In genomic region chr2:48508461-48509124, GRCh38 we compare ENCODE assay signal across 8 cellular contexts. TPM values are rescaled to one million over a fixed set of nuclear protein-coding genes. Genes with fewer than 3 reads are reported as not detected.
DNase-seq lines count a peak whose midpoint lies in the region; ATAC-seq and TF ChIP-seq lines count a peak whose summit lies in the region.

No MANE protein-coding gene starts in this region.

- TF ChIP-seq CTCF in activated CD8-positive, alpha-beta T cell treated with anti-CD3 and anti-CD28 coated beads for 36 hours (IDR thresholded peaks at IDR 0.05) = no peak
- TF ChIP-seq CTCF in hepatocyte (IDR thresholded peaks at IDR 0.05; ENCODE audit: poor library complexity) (no peak), stomach (IDR thresholded peaks at IDR 0.05) (no peak)

- H3K4me3 ChIP-seq in hepatocyte (no peak overlapping the region), stomach (no peak overlapping the region)

- H3K36me3 ChIP-seq in hepatocyte (replicated peaks; ENCODE audit: insufficient read depth, low read depth) (no peaks in the 10 kb centered on the region), stomach (peaks cover 16 to 75% (median 61%) of the 10 kb centered on the region in 4 donors)

- peak; percentile 60 for DNase-seq in NCI-H510A treated with DMSO at 0.1 percent for 48 hours (lab: John Stamatoyannopoulos, UW)
- no peak for DNase-seq in NCI-H510A (lab: John Stamatoyannopoulos, UW)
- no peak for DNase-seq in activated CD8-positive, alpha-beta T cell treated with anti-CD3 and anti-CD28 coated beads for 36 hours
- peak; percentile 54 for DNase-seq in hepatocyte (ENCODE audit: low spot score)
- DNase-seq in stomach = no peak
- DNase-seq in C1 segment of cervical spinal cord (lab: John Stamatoyannopoulos, UW) = no peak
- no peak for DNase-seq in SIG-M5 (lab: John Stamatoyannopoulos, UW)

- H3K4me1 Mint-ChIP-seq in activated CD8-positive, alpha-beta T cell treated with anti-CD3 and anti-CD28 coated beads for 36 hours (ENCODE audit: low read depth) = peaks cover 13% of the 10 kb centered on the region

- CTCF ChIA-PET in activated CD8-positive, alpha-beta T cell treated with anti-CD3 and anti-CD28 coated beads for 36 hours (lab: Charles Lee) = no interaction called here

- 37% methylated on average over 5 of the region's 5 CpGs for WGBS in hepatocyte (ENCODE audit: low lambda C conversion rate, missing lambda C conversion rate)
- WGBS in stomach, 5 donors = 39 to 53% (median 46%) methylated on average over 5 of the region's 5 CpGs

- H3K79me2 ChIP-seq in hepatocyte = no peaks in the 10 kb centered on the region

- H3K4me3 Mint-ChIP-seq in activated CD8-positive, alpha-beta T cell treated with anti-CD3 and anti-CD28 coated beads for 36 hours = no peak overlapping the region

- no peaks in the 10 kb centered on the region for H4K20me1 ChIP-seq in hepatocyte (ENCODE audit: insufficient read depth, poor library complexity, severe bottlenecking)

- peak overlapping the region; percentile 50 for H3K4me2 ChIP-seq in hepatocyte

- ATAC-seq in activated CD8-positive, alpha-beta T cell treated with anti-CD3 and anti-CD28 coated beads for 36 hours = no peak
- ATAC-seq in GM21526 (IDR thresholded peaks at IDR 0.05; ENCODE audit: low FRiP score, unreplicated experiment) = no peak

- no peak for TF ChIP-seq POLR2A in stomach (IDR thresholded peaks at IDR 0.05)

- H3K27ac ChIP-seq in hepatocyte (peak overlapping the region; percentile 94), stomach (peak overlapping the region in 4 of 5 donors; percentile 50 to 88 (median 64))

- peaks cover 48% of the 10 kb centered on the region for H3K36me3 Mint-ChIP-seq in activated CD8-positive, alpha-beta T cell treated with anti-CD3 and anti-CD28 coated beads for 36 hours (ENCODE audit: low read depth)

- no peaks in the 10 kb centered on the region for H3K27me3 ChIP-seq in hepatocyte
- H3K27me3 ChIP-seq in stomach = no peaks in the 10 kb centered on the region

- no peaks in the 10 kb centered on the region for H3K9me3 ChIP-seq in hepatocyte (ENCODE audit: low read depth)
- H3K9me3 ChIP-seq in stomach = no peaks in the 10 kb centered on the region

- H3K9me3 Mint-ChIP-seq in activated CD8-positive, alpha-beta T cell treated with anti-CD3 and anti-CD28 coated beads for 36 hours = no peaks in the 10 kb centered on the region

- peak overlapping the region; percentile 70 for H3K27ac Mint-ChIP-seq in activated CD8-positive, alpha-beta T cell treated with anti-CD3 and anti-CD28 coated beads for 36 hours

- intact Hi-C loops in activated CD8-positive, alpha-beta T cell treated with anti-CD3 and anti-CD28 coated beads for 36 hours (cut with micrococcal nuclease) = no loop called here
- intact Hi-C loops in stomach (cut with DNase I; ENCODE audit: low total_unique reads) = no loop called here

- H3K4me1 ChIP-seq in hepatocyte (ENCODE audit: insufficient read depth) = peaks cover 42% of the 10 kb centered on the region
- H3K4me1 ChIP-seq in stomach = peaks cover 13 to 46% (median 25%) of the 10 kb centered on the region in 4 donors

- H2AFZ ChIP-seq in hepatocyte = no peak overlapping the region

- no peaks in the 10 kb centered on the region for H3K27me3 Mint-ChIP-seq in activated CD8-positive, alpha-beta T cell treated with anti-CD3 and anti-CD28 coated beads for 36 hours

- no peak for TF ChIP-seq EP300 in stomach (IDR thresholded peaks at IDR 0.05)

- H3K9me2 ChIP-seq in hepatocyte (replicated peaks; ENCODE audit: insufficient read depth) = no peaks in the 10 kb centered on the region

- POLR2A ChIA-PET in activated CD8-positive, alpha-beta T cell treated with anti-CD3 and anti-CD28 coated beads for 36 hours (lab: Charles Lee) = no interaction called here

RNA-seq across cellular contexts. Expression of gene STON1, which starts 21.4 kb away (rescaled TPM):
- under 1 TPM; 0.74 to 0.95 TPM for total RNA-seq in activated CD8-positive, alpha-beta T cell treated with anti-CD3 and anti-CD28 coated beads for 36 hours
- total RNA-seq in hepatocyte = 21.6 and 22.0 TPM in 2 replicates
- polyA plus RNA-seq in hepatocyte = 10.4 and 12.2 TPM in 2 replicates
- 100 to 1,000 TPM in 1 of 5 donors, 10 to 100 TPM in 4; 12.7 to 116 (median 41.4) TPM for total RNA-seq in stomach
- 1 to 10 TPM; 5.5 to 6.9 (median 5.7) TPM for polyA plus RNA-seq in stomach

Comparison
In these comparisons a context has a peak if more than half of its experiments do, and no peak if none do; other contexts are left out.
1. DNase-seq: peak in NCI-H510A treated with DMSO at 0.1 percent for 48 hours (single experiment) and hepatocyte (single experiment); none in NCI-H510A (single experiment), activated CD8-positive, alpha-beta T cell treated with anti-CD3 and anti-CD28 coated beads for 36 hours (single experiment), stomach (single experiment), C1 segment of cervical spinal cord (0 of 14) and SIG-M5 (single experiment).
2. RNA of gene STON1, which starts 21.4 kb away (total RNA-seq): 12.7 to 116 TPM in stomach and 21.6 to 22.0 TPM in hepatocyte; 0.74 to 0.95 TPM in activated CD8-positive, alpha-beta T cell treated with anti-CD3 and anti-CD28 coated beads for 36 hours; every median in the first group is over 4 times any median in the second.